ENCODE assay signal across 26 cellular contexts in genomic region chr18:78169487-78169886, GRCh38.
DNase-seq lines count a peak whose midpoint lies in the region; ATAC-seq lines count a peak whose summit lies in the region.
"Had no signal": no experiment of that assay in that cellular context is flagged by ENCODE, and none has a peak within 500 bp of the region (broad histone marks: within the 10 kb centered on the region; RNA-seq: fewer than 3 reads in every experiment).

No MANE protein-coding gene starts in this region.

- H3K27ac Mint-ChIP-seq in stimulated activated memory B cell treated with anti-CD40 and anti-IgM and Interleukin-4, amounts not matched to agents 10 μg/mL and 1 μg/mL and 100 μg/mL, for 72 hours: no peak overlapping the region
- H3K27ac Mint-ChIP-seq: activated naive CD8-positive, alpha-beta T cell treated with anti-CD3 and anti-CD28 coated beads, Interleukin-2, amount 10 ng/mL, durations not matched to agents 7 days and 5 days; activated T-helper 2 cell treated with anti-CD3 and anti-CD28 coated beads, Interferon-gamma antibody, Interleukin-2, Interleukin-4, amounts not matched to agents 10 μg/mL and 5 μg/mL and 100 μg/mL, durations not matched to agents 14 hours and 24 hours and 36 hours; B cell; nephron; WTC11 had no signal

- H3K4me1 Mint-ChIP-seq in stimulated activated memory B cell treated with anti-CD40 and anti-IgM and Interleukin-4, amounts not matched to agents 10 μg/mL and 1 μg/mL and 100 μg/mL, for 72 hours: no peaks in the 10 kb centered on the region
- H3K4me1 Mint-ChIP-seq: activated naive CD8-positive, alpha-beta T cell treated with anti-CD3 and anti-CD28 coated beads, Interleukin-2, amount 10 ng/mL, durations not matched to agents 7 days and 5 days; B cell; nephron had no signal

- H3K9me3 Mint-ChIP-seq in stimulated activated memory B cell treated with anti-CD40 and anti-IgM and Interleukin-4, amounts not matched to agents 10 μg/mL and 1 μg/mL and 100 μg/mL, for 72 hours: peaks cover 6% of the 10 kb centered on the region
- H3K9me3 Mint-ChIP-seq: activated naive CD8-positive, alpha-beta T cell treated with anti-CD3 and anti-CD28 coated beads, Interleukin-2, amount 10 ng/mL, durations not matched to agents 7 days and 5 days; nephron had no signal

- H3K27me3 Mint-ChIP-seq in stimulated activated memory B cell treated with anti-CD40 and anti-IgM and Interleukin-4, amounts not matched to agents 10 μg/mL and 1 μg/mL and 100 μg/mL, for 72 hours: peaks cover 14% of the 10 kb centered on the region
- H3K27me3 Mint-ChIP-seq: activated naive CD8-positive, alpha-beta T cell treated with anti-CD3 and anti-CD28 coated beads, Interleukin-2, amount 10 ng/mL, durations not matched to agents 7 days and 5 days; B cell had no signal

- peak; percentile 79 for ATAC-seq in stimulated activated memory B cell treated with anti-CD40 and anti-IgM and Interleukin-4, amounts not matched to agents 10 μg/mL and 1 μg/mL and 100 μg/mL, for 72 hours
- ATAC-seq in HG03280 (IDR thresholded peaks at IDR 0.05; ENCODE audit: unreplicated experiment): no peak
- ATAC-seq: body of pancreas, heart right ventricle, left lung, sciatic nerve, WTC11 had no signal

- peak; percentile 64 for DNase-seq in NCI-H510A treated with DMSO at 0.1 percent for 48 hours (lab: John Stamatoyannopoulos, UW)
- no peak for DNase-seq in NCI-H510A (lab: John Stamatoyannopoulos, UW)
- DNase-seq in NCI-H146 treated with DMSO at 0.1 percent for 48 hours (lab: John Stamatoyannopoulos, UW; ENCODE audit: unreplicated experiment): peak; percentile 24
- peak; percentile 8 for DNase-seq in SKM-1 (lab: John Stamatoyannopoulos, UW; ENCODE audit: unreplicated experiment)
- no peak for DNase-seq in NCI-H2171 (lab: John Stamatoyannopoulos, UW)
- no peak for DNase-seq in NAMALWA (ENCODE audit: low spot score)
- DNase-seq: activated CD4-positive, alpha-beta T cell treated with anti-CD3 and anti-CD28 coated beads, Interleukin-2, amount 50 U/mL, for 4 hours; activated CD8-positive, alpha-beta memory T cell treated with anti-CD3 and anti-CD28 coated beads, Interleukin-2, amount 50 U/mL, for 48 hours; activated naive CD8-positive, alpha-beta T cell treated with anti-CD3 and anti-CD28 coated beads, Interleukin-2, amount 10 ng/mL, durations not matched to agents 7 days and 5 days; body of pancreas; Calu3; effector CD4-positive, alpha-beta T cell; EL; heart right ventricle; KBM-7; left lung; NCI-H1105; posterior cingulate gyrus; stimulated activated CD4-positive, alpha-beta T cell treated with anti-CD3 and anti-CD28 coated beads, Interleukin-15, amount 100 ng/mL, for 24 hours had no signal

- no peak overlapping the region for H3K4me3 Mint-ChIP-seq in stimulated activated memory B cell treated with anti-CD40 and anti-IgM and Interleukin-4, amounts not matched to agents 10 μg/mL and 1 μg/mL and 100 μg/mL, for 72 hours
- H3K4me3 Mint-ChIP-seq: activated naive CD8-positive, alpha-beta T cell treated with anti-CD3 and anti-CD28 coated beads, Interleukin-2, amount 10 ng/mL, durations not matched to agents 7 days and 5 days; B cell; nephron; WTC11 had no signal

- H3K36me3 Mint-ChIP-seq in stimulated activated memory B cell treated with anti-CD40 and anti-IgM and Interleukin-4, amounts not matched to agents 10 μg/mL and 1 μg/mL and 100 μg/mL, for 72 hours: no peaks in the 10 kb centered on the region
- H3K36me3 Mint-ChIP-seq: activated naive CD8-positive, alpha-beta T cell treated with anti-CD3 and anti-CD28 coated beads, Interleukin-2, amount 10 ng/mL, durations not matched to agents 7 days and 5 days had no signal

Comparison
In these comparisons a context has a peak if more than half of its experiments do, and no peak if none do; other contexts are left out.
1. DNase-seq: peak in NCI-H510A treated with DMSO at 0.1 percent for 48 hours (single experiment), NCI-H146 treated with DMSO at 0.1 percent for 48 hours (single experiment) and SKM-1 (single experiment); none in NCI-H510A (single experiment), NCI-H2171 (single experiment) and NAMALWA (single experiment).